In the genomic region with DNA sequence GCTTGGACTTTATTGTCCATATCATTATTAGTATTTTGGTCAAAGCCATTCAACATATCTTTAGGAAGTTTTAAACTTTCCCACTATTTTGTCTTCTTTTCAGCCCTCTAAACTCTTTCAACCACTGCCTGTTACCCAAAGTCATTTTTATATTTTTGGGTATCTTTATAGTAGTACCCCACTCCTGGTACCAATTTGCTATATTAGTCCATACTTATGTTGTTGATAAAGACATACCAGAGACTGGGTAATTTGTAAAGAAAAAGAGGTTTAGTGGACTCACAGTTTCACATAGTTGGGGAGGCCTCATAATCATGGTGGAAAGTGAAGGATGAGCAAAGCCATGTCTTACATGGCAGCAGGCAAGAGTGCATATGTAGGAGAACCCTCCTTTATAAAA, we compare ENCODE assay signal across 39 cellular contexts.
"Had no signal": no experiment of that assay in that cellular context is flagged by ENCODE, and none has a peak within 500 bp of the region (broad histone marks: within the 10 kb centered on the region; RNA-seq: fewer than 3 reads in every experiment).

No MANE protein-coding gene starts in this region.

- FAIRE-seq: bronchial epithelial cell had no signal

- H3K9me3 Mint-ChIP-seq: activated naive CD4-positive, alpha-beta T cell treated with anti-CD3 and anti-CD28 coated beads, Interleukin-2, amount 10 ng/mL, durations not matched to agents 7 days and 5 days; activated naive CD4-positive, alpha-beta T cell treated with anti-CD3 and anti-CD28 coated beads, Interleukin-2, amount 50 U/mL, for 24 hours; activated naive CD4-positive, alpha-beta T cell treated with anti-CD3 and anti-CD28 coated beads, Interleukin-2, amount 50 U/mL, for 72 hours; activated naive CD8-positive, alpha-beta T cell treated with anti-CD3 and anti-CD28 coated beads, Interleukin-2, amount 10 ng/mL, durations not matched to agents 7 days and 5 days; activated T-cell treated with anti-CD3 and anti-CD28 coated beads, Interleukin-2, amount 50 U/mL, for 4 hours; activated T-helper 1 cell treated with anti-CD3 and anti-CD28 coated beads, Interleukin-12 subunit alpha, Interleukin-12 subunit beta, Interleukin-2, Interleukin-4 antibody, amounts not matched to agents 30 ng/mL and 10 ng/mL and 1 ng/mL, durations not matched to agents 14 hours and 24 hours and 36 hours; activated T-helper 17 cell treated with anti-CD3 and anti-CD28 coated beads, Interleukin-2, amount 50 U/mL, for 72 hours; central memory CD8-positive, alpha-beta T cell had no signal

- H3K4me1 Mint-ChIP-seq: activated naive CD4-positive, alpha-beta T cell treated with anti-CD3 and anti-CD28 coated beads, Interleukin-2, amount 10 ng/mL, durations not matched to agents 7 days and 5 days; activated naive CD4-positive, alpha-beta T cell treated with anti-CD3 and anti-CD28 coated beads, Interleukin-2, amount 50 U/mL, for 24 hours; activated naive CD8-positive, alpha-beta T cell treated with anti-CD3 and anti-CD28 coated beads for 36 hours; activated naive CD8-positive, alpha-beta T cell treated with anti-CD3 and anti-CD28 coated beads, Interleukin-2, amount 10 ng/mL, durations not matched to agents 7 days and 5 days; activated naive CD8-positive, alpha-beta T cell treated with anti-CD3 and anti-CD28 coated beads, Interleukin-2, amount 50 U/mL, for 24 hours; activated T-helper 17 cell treated with anti-CD3 and anti-CD28 coated beads, Interleukin-2, amount 50 U/mL, for 72 hours; brain; central memory CD8-positive, alpha-beta T cell had no signal

- H3K4me1 ChIP-seq: adrenal gland, ascending aorta, body of pancreas, breast epithelium had no signal

- H3K27ac ChIP-seq: adrenal gland, ascending aorta, body of pancreas, brain microvascular endothelial cell, breast epithelium, cardiac muscle cell had no signal

- H3K4me3 ChIP-seq: adrenal gland, ascending aorta, body of pancreas, breast epithelium, cardiac muscle cell had no signal

- H3K4me3 Mint-ChIP-seq: activated naive CD4-positive, alpha-beta T cell treated with anti-CD3 and anti-CD28 coated beads for 36 hours; activated naive CD4-positive, alpha-beta T cell treated with anti-CD3 and anti-CD28 coated beads, Interleukin-2, amount 10 ng/mL, durations not matched to agents 7 days and 5 days; activated naive CD4-positive, alpha-beta T cell treated with anti-CD3 and anti-CD28 coated beads, Interleukin-2, amount 50 U/mL, for 24 hours; activated naive CD8-positive, alpha-beta T cell; activated naive CD8-positive, alpha-beta T cell treated with anti-CD3 and anti-CD28 coated beads for 36 hours; activated naive CD8-positive, alpha-beta T cell treated with anti-CD3 and anti-CD28 coated beads, Interleukin-2, amount 10 ng/mL, durations not matched to agents 7 days and 5 days; activated naive CD8-positive, alpha-beta T cell treated with anti-CD3 and anti-CD28 coated beads, Interleukin-2, amount 50 U/mL, for 24 hours; activated T-cell treated with anti-CD3 and anti-CD28 coated beads, Interleukin-2, amount 50 U/mL, for 24 hours; activated T-cell treated with anti-CD3 and anti-CD28 coated beads, Interleukin-2, amount 50 U/mL, for 4 hours; activated T-cell treated with anti-CD3 and anti-CD28 coated beads, Interleukin-2, amount 50 U/mL, for 72 hours; activated T-helper 1 cell treated with anti-CD3 and anti-CD28 coated beads, Interleukin-12 subunit alpha, Interleukin-12 subunit beta, Interleukin-2, Interleukin-4 antibody, amounts not matched to agents 30 ng/mL and 10 ng/mL and 1 ng/mL, durations not matched to agents 14 hours and 24 hours and 36 hours; activated T-helper 17 cell treated with anti-CD3 and anti-CD28 coated beads, Interleukin-2, amount 50 U/mL, for 72 hours; brain; central memory CD8-positive, alpha-beta T cell had no signal

- H3K36me3 Mint-ChIP-seq: activated naive CD4-positive, alpha-beta T cell treated with anti-CD3 and anti-CD28 coated beads, Interleukin-2, amount 10 ng/mL, durations not matched to agents 7 days and 5 days; activated naive CD4-positive, alpha-beta T cell treated with anti-CD3 and anti-CD28 coated beads, Interleukin-2, amount 50 U/mL, for 24 hours; activated naive CD4-positive, alpha-beta T cell treated with anti-CD3 and anti-CD28 coated beads, Interleukin-2, amount 50 U/mL, for 72 hours; activated naive CD8-positive, alpha-beta T cell; activated naive CD8-positive, alpha-beta T cell treated with anti-CD3 and anti-CD28 coated beads for 36 hours; activated naive CD8-positive, alpha-beta T cell treated with anti-CD3 and anti-CD28 coated beads, Interleukin-2, amount 10 ng/mL, durations not matched to agents 7 days and 5 days; brain had no signal

- H3K36me3 ChIP-seq: adrenal gland, ascending aorta, brain microvascular endothelial cell, breast epithelium, cardiac muscle cell had no signal

- H3K9me3 ChIP-seq: adrenal gland, body of pancreas had no signal

- H3K27me3 Mint-ChIP-seq: activated naive CD4-positive, alpha-beta T cell treated with anti-CD3 and anti-CD28 coated beads, Interleukin-2, amount 10 ng/mL, durations not matched to agents 7 days and 5 days; activated naive CD4-positive, alpha-beta T cell treated with anti-CD3 and anti-CD28 coated beads, Interleukin-2, amount 50 U/mL, for 24 hours; activated naive CD8-positive, alpha-beta T cell; activated naive CD8-positive, alpha-beta T cell treated with anti-CD3 and anti-CD28 coated beads for 36 hours; activated naive CD8-positive, alpha-beta T cell treated with anti-CD3 and anti-CD28 coated beads, Interleukin-2, amount 10 ng/mL, durations not matched to agents 7 days and 5 days; activated naive CD8-positive, alpha-beta T cell treated with anti-CD3 and anti-CD28 coated beads, Interleukin-2, amount 50 U/mL, for 24 hours; activated T-cell treated with anti-CD3 and anti-CD28 coated beads, Interleukin-2, amount 50 U/mL, for 24 hours; activated T-helper 17 cell treated with anti-CD3 and anti-CD28 coated beads, Interleukin-2, amount 50 U/mL, for 72 hours; brain; central memory CD8-positive, alpha-beta T cell had no signal

- DNase-seq: activated effector memory CD4-positive, alpha-beta T cell treated with anti-CD3 and anti-CD28 coated beads, Interleukin-2, amount 50 U/mL, for 16 hours; activated effector memory CD4-positive, alpha-beta T cell treated with Interleukin-2 at 50 U/mL for 16 hours; activated gamma-delta T cell; activated gamma-delta T cell treated with Interleukin-2 at 50 U/mL for 16 hours; activated naive CD4-positive, alpha-beta T cell; activated naive CD4-positive, alpha-beta T cell treated with anti-CD3 and anti-CD28 coated beads for 36 hours; activated naive CD4-positive, alpha-beta T cell treated with anti-CD3 and anti-CD28 coated beads, Interleukin-2, amount 10 ng/mL, durations not matched to agents 7 days and 5 days; activated naive CD4-positive, alpha-beta T cell treated with anti-CD3 and anti-CD28 coated beads, Interleukin-2, amount 50 U/mL, for 16 hours; activated naive CD4-positive, alpha-beta T cell treated with Interleukin-2 at 50 U/mL for 16 hours; activated naive CD8-positive, alpha-beta T cell treated with anti-CD3 and anti-CD28 coated beads for 36 hours; activated naive CD8-positive, alpha-beta T cell treated with anti-CD3 and anti-CD28 coated beads, Interleukin-2, amount 10 ng/mL, durations not matched to agents 7 days and 5 days; activated naive CD8-positive, alpha-beta T cell treated with anti-CD3 and anti-CD28 coated beads, Interleukin-2, amount 50 U/mL, for 24 hours; activated T-cell treated with anti-CD3 and anti-CD28 coated beads, Interleukin-2, amount 50 U/mL, for 1 hour; activated T-cell treated with anti-CD3 and anti-CD28 coated beads, Interleukin-2, amount 50 U/mL, for 24 hours; activated T-cell treated with anti-CD3 and anti-CD28 coated beads, Interleukin-2, amount 50 U/mL, for 4 hours; activated T-cell treated with anti-CD3 and anti-CD28 coated beads, Interleukin-2, amount 50 U/mL, for 48 hours; activated T-cell treated with anti-CD3 and anti-CD28 coated beads, Interleukin-2, amount 50 U/mL, for 72 hours; adrenal gland; amniotic stem cell; amygdala; anterior cingulate cortex; aorta; body of pancreas; brain microvascular endothelial cell; caudate nucleus; central memory CD4-positive, alpha-beta T cell; cerebellar nuclear complex had no signal

- H3K27me3 ChIP-seq: adrenal gland, ascending aorta, body of pancreas, brain microvascular endothelial cell, cardiac muscle cell had no signal

- ATAC-seq: activated naive CD4-positive, alpha-beta T cell treated with anti-CD3 and anti-CD28 coated beads, Interleukin-2, amount 50 U/mL, for 72 hours; activated naive CD8-positive, alpha-beta T cell treated with anti-CD3 and anti-CD28 coated beads, Interleukin-2, amount 50 U/mL, for 24 hours; activated T-cell treated with anti-CD3 and anti-CD28 coated beads, Interleukin-2, amount 50 U/mL, for 4 hours; activated T-cell treated with anti-CD3 and anti-CD28 coated beads, Interleukin-2, amount 50 U/mL, for 72 hours; activated T-helper 17 cell treated with anti-CD3 and anti-CD28 coated beads, Interleukin-2, amount 50 U/mL, for 72 hours; body of pancreas had no signal

- H3K27ac Mint-ChIP-seq: activated naive CD4-positive, alpha-beta T cell treated with anti-CD3 and anti-CD28 coated beads for 36 hours; activated naive CD4-positive, alpha-beta T cell treated with anti-CD3 and anti-CD28 coated beads, Interleukin-2, amount 10 ng/mL, durations not matched to agents 7 days and 5 days; activated naive CD4-positive, alpha-beta T cell treated with anti-CD3 and anti-CD28 coated beads, Interleukin-2, amount 50 U/mL, for 24 hours; activated naive CD4-positive, alpha-beta T cell treated with anti-CD3 and anti-CD28 coated beads, Interleukin-2, amount 50 U/mL, for 72 hours; activated naive CD8-positive, alpha-beta T cell; activated naive CD8-positive, alpha-beta T cell treated with anti-CD3 and anti-CD28 coated beads for 36 hours; activated naive CD8-positive, alpha-beta T cell treated with anti-CD3 and anti-CD28 coated beads, Interleukin-2, amount 10 ng/mL, durations not matched to agents 7 days and 5 days; activated naive CD8-positive, alpha-beta T cell treated with anti-CD3 and anti-CD28 coated beads, Interleukin-2, amount 50 U/mL, for 24 hours; activated T-cell treated with anti-CD3 and anti-CD28 coated beads, Interleukin-2, amount 50 U/mL, for 24 hours; activated T-cell treated with anti-CD3 and anti-CD28 coated beads, Interleukin-2, amount 50 U/mL, for 72 hours; activated T-helper 1 cell treated with anti-CD3 and anti-CD28 coated beads, Interleukin-12 subunit alpha, Interleukin-12 subunit beta, Interleukin-2, Interleukin-4 antibody, amounts not matched to agents 30 ng/mL and 10 ng/mL and 1 ng/mL, durations not matched to agents 14 hours and 24 hours and 36 hours; activated T-helper 17 cell treated with anti-CD3 and anti-CD28 coated beads, Interleukin-2, amount 50 U/mL, for 72 hours; activated T-helper 2 cell treated with anti-CD3 and anti-CD28 coated beads, Interferon-gamma antibody, Interleukin-2, Interleukin-4, amounts not matched to agents 10 μg/mL and 5 μg/mL and 100 μg/mL, durations not matched to agents 14 hours and 24 hours and 36 hours; brain had no signal
